In genomic region chr1:204520834-204521709, GRCh38 we compare ENCODE assay signal across 9 cellular contexts. TPM values are rescaled to one million over a fixed set of nuclear protein-coding genes. Genes with fewer than 3 reads are reported as not detected.
DNase-seq lines count a peak whose midpoint lies in the region; ATAC-seq and TF ChIP-seq lines count a peak whose summit lies in the region.
"Had no signal": no experiment of that assay in that cellular context is flagged by ENCODE, and none has a peak within 500 bp of the region (broad histone marks: within the 10 kb centered on the region; RNA-seq: fewer than 3 reads in every experiment).

No MANE protein-coding gene starts in this region.

- H4K20me1 ChIP-seq in SU-DHL-6 (ENCODE audit: low read depth, low read length), result peaks cover 18% of the 10 kb centered on the region

- peak; percentile 33 to 85 (median 76) for DNase-seq in CD8-positive, alpha-beta memory T cell
- DNase-seq in MCF 10A (ENCODE audit: unreplicated experiment) (peak; percentile 77), GM19240 (ENCODE audit: insufficient read length, low spot score) (no peak), NCI-H1092 treated with DMSO at 0.1 percent for 48 hours (lab: John Stamatoyannopoulos, UW) (no peak)
- DNase-seq: lower lobe of right lung had no signal

- ATAC-seq in GM19351 (IDR thresholded peaks at IDR 0.05; ENCODE audit: unreplicated experiment) (peak; percentile 69), HG03442 (IDR thresholded peaks at IDR 0.05; ENCODE audit: unreplicated experiment) (peak; percentile 42)

- H3K36me3 Mint-ChIP-seq in CD8-positive, alpha-beta memory T cell, result peaks cover 15 to 54% (median 17%) of the 10 kb centered on the region in 3 donors
- peaks cover 74% of the 10 kb centered on the region for H3K36me3 Mint-ChIP-seq in MCF 10A (ENCODE audit: insufficient read depth, unreplicated experiment)

- peaks cover 32% of the 10 kb centered on the region for H3F3A ChIP-seq in SU-DHL-6 (ENCODE audit: insufficient read depth)

- peaks cover 19 to 74% (median 61%) of the 10 kb centered on the region in 3 donors for H3K4me1 Mint-ChIP-seq in CD8-positive, alpha-beta memory T cell
- H3K4me1 Mint-ChIP-seq in MCF 10A (ENCODE audit: insufficient read depth, unreplicated experiment), result peaks cover 33% of the 10 kb centered on the region

- H3K9me2 ChIP-seq in SU-DHL-6 (replicated peaks; ENCODE audit: insufficient read depth, low read length), result no peaks in the 10 kb centered on the region

- intact Hi-C loops in MCF 10A (cut with micrococcal nuclease), result no loop called here

- peaks cover 15% of the 10 kb centered on the region for H3K36me3 ChIP-seq in CD8-positive, alpha-beta memory T cell (ENCODE audit: insufficient read depth, low read length)
- H3K36me3 ChIP-seq in SU-DHL-6 (ENCODE audit: low read length) (peaks cover 8% of the 10 kb centered on the region; the same call in 1 of the 2 replicates), skeletal muscle satellite cell (ENCODE audit: insufficient read depth, low read length) (peaks cover 25% of the 10 kb centered on the region)

- H3K4me2 ChIP-seq in SU-DHL-6 (ENCODE audit: low read depth, low read length, poor library complexity, severe bottlenecking), result peak overlapping the region; percentile 57
- H3K4me2 ChIP-seq in skeletal muscle satellite cell (ENCODE audit: low read length), result peak overlapping the region; percentile 3

- no peaks in the 10 kb centered on the region for H3K27me3 Mint-ChIP-seq in CD8-positive, alpha-beta memory T cell
- no peaks in the 10 kb centered on the region for H3K27me3 Mint-ChIP-seq in MCF 10A (ENCODE audit: insufficient read depth, unreplicated experiment)

- H3K27ac Mint-ChIP-seq in CD8-positive, alpha-beta memory T cell, result peak overlapping the region; percentile 87 to 93 (median 91)
- peak overlapping the region; percentile 50 for H3K27ac Mint-ChIP-seq in MCF 10A (ENCODE audit: low read depth, unreplicated experiment)

- peaks cover 79% of the 10 kb centered on the region for H3K4me1 ChIP-seq in CD8-positive, alpha-beta memory T cell (ENCODE audit: insufficient read depth, low read length)
- H3K4me1 ChIP-seq in skeletal muscle satellite cell (ENCODE audit: control insufficient read depth, insufficient read depth, low read length), result peaks cover 22% of the 10 kb centered on the region

- peak overlapping the region; percentile 33 for H3K4me3 ChIP-seq in CD8-positive, alpha-beta memory T cell (ENCODE audit: low read length)
- H3K4me3 ChIP-seq in SU-DHL-6 (ENCODE audit: insufficient read depth, low read length, poor library complexity, severe bottlenecking) (peak overlapping the region; percentile 26), skeletal muscle satellite cell (ENCODE audit: low read length) (no peak overlapping the region)
- H3K4me3 ChIP-seq: lower lobe of right lung had no signal

- CTCF ChIA-PET in CD8-positive, alpha-beta memory T cell (lab: Charles Lee), result interaction anchor here (0.7 to 2.5 kb wide), 6 partner anchors 15 to 662 kb away, joined by 3 to 7 read pairs (median 4); no protein-coding TSS in a partner anchor
- CTCF ChIA-PET in MCF 10A (lab: Yijun Ruan, JAX), result interaction anchor here (0.8 to 1.5 kb wide), 3 partner anchors 12 to 286 kb away, joined by 3 to 6 read pairs (median 4); no protein-coding TSS in a partner anchor

- H3K27me3 ChIP-seq in CD8-positive, alpha-beta memory T cell (ENCODE audit: insufficient read depth, low read length, poor library complexity, severe bottlenecking), result no peaks in the 10 kb centered on the region
- H3K27me3 ChIP-seq in SU-DHL-6 (ENCODE audit: low read length) (no peaks in the 10 kb centered on the region), skeletal muscle satellite cell (ENCODE audit: control insufficient read depth, insufficient read depth, low read length) (no peaks in the 10 kb centered on the region)

- peak overlapping the region; percentile 51 for H3K27ac ChIP-seq in CD8-positive, alpha-beta memory T cell (ENCODE audit: low read depth, low read length)
- H3K27ac ChIP-seq in SU-DHL-6 (ENCODE audit: low read depth, low read length), result peak overlapping the region; percentile 90
- H3K27ac ChIP-seq: lower lobe of right lung had no signal

- H3K9ac ChIP-seq in SU-DHL-6 (ENCODE audit: low read length) (0 out of 2 replicates have a peak overlapping the region, but pooled peaks have one; percentile 9), skeletal muscle satellite cell (ENCODE audit: low read depth, low read length) (no peak overlapping the region)

- no peak overlapping the region for H2AFZ ChIP-seq in SU-DHL-6 (ENCODE audit: low read depth, low read length, severe bottlenecking)

- peaks cover 94% of the 10 kb centered on the region for H3K79me2 ChIP-seq in SU-DHL-6 (ENCODE audit: insufficient read depth, low read length)

- peaks cover 0 to 7% (median 0%) of the 10 kb centered on the region in 5 donors for H3K9me3 Mint-ChIP-seq in CD8-positive, alpha-beta memory T cell
- H3K9me3 Mint-ChIP-seq in MCF 10A (ENCODE audit: unreplicated experiment), result peaks cover 14% of the 10 kb centered on the region

- peak overlapping the region; percentile 30 to 72 (median 63) for H3K4me3 Mint-ChIP-seq in CD8-positive, alpha-beta memory T cell
- peak overlapping the region; percentile 6 for H3K4me3 Mint-ChIP-seq in MCF 10A (ENCODE audit: unreplicated experiment)

- H3K9me3 ChIP-seq in CD8-positive, alpha-beta memory T cell (ENCODE audit: low read length), result no peaks in the 10 kb centered on the region
- H3K9me3 ChIP-seq in SU-DHL-6 (ENCODE audit: insufficient read depth, low read length), result no peaks in the 10 kb centered on the region
- H3K9me3 ChIP-seq in skeletal muscle satellite cell (replicated peaks; ENCODE audit: low read length), result no peaks in the 10 kb centered on the region
- H3K9me3 ChIP-seq: lower lobe of right lung had no signal

- POLR2A ChIA-PET in CD8-positive, alpha-beta memory T cell (lab: Charles Lee), result interaction anchor here (1.1 to 2.9 kb wide), 3 partner anchors 14 to 111 kb away, joined by 3 to 9 read pairs (median 6); no protein-coding TSS in a partner anchor
- POLR2A ChIA-PET in MCF 10A (lab: Yijun Ruan, JAX), result interaction anchor here (0.6 to 2.4 kb wide), 8 partner anchors 8 to 1111 kb away, joined by 3 to 32 read pairs (median 3); no protein-coding TSS in a partner anchor

- BruUV-seq in MCF 10A (replicated peaks; lab: Mats Ljungman, UMichigan), result no TSS peak

- TF ChIP-seq CTCF in SU-DHL-6 (IDR thresholded peaks at IDR 0.05; ENCODE audit: insufficient read depth, low read length, poor library complexity, severe bottlenecking) (no peak), MCF 10A (IDR thresholded peaks at IDR 0.05; ENCODE audit: unreplicated experiment) (no peak)

RNA-seq across cellular contexts. Expression of gene MDM4, which starts 4.9 kb away (rescaled TPM):
- 10 to 100 TPM; 80.7 TPM for total RNA-seq in CD8-positive, alpha-beta memory T cell
- 13.6 TPM for polyA plus RNA-seq in CD8-positive, alpha-beta memory T cell
- 162 and 174 TPM in 2 replicates for total RNA-seq in MCF 10A (2022)
- total RNA-seq in skeletal muscle satellite cell (2012; rRNA removed), result 15.1 and 21.5 TPM in 2 replicates

RNA-seq across cellular contexts. Expression of gene PIK3C2B, which starts 26.5 kb away (rescaled TPM):
- 10 to 100 TPM; 19.4 to 19.6 TPM for total RNA-seq in CD8-positive, alpha-beta memory T cell
- 2.9 TPM for polyA plus RNA-seq in CD8-positive, alpha-beta memory T cell
- total RNA-seq in MCF 10A (2022), result 3.4 and 4.4 TPM in 2 replicates
- total RNA-seq in skeletal muscle satellite cell (2012; rRNA removed), result 2.8 and 3.5 TPM in 2 replicates

Comparison
In these comparisons a context has a peak if more than half of its experiments do, and no peak if none do; other contexts are left out.
1. DNase-seq: peak in CD8-positive, alpha-beta memory T cell (5 of 5) and MCF 10A (single experiment); none in GM19240 (single experiment) and NCI-H1092 treated with DMSO at 0.1 percent for 48 hours (single experiment).